ENCODE assay signal across 23 cellular contexts in the genomic region with DNA sequence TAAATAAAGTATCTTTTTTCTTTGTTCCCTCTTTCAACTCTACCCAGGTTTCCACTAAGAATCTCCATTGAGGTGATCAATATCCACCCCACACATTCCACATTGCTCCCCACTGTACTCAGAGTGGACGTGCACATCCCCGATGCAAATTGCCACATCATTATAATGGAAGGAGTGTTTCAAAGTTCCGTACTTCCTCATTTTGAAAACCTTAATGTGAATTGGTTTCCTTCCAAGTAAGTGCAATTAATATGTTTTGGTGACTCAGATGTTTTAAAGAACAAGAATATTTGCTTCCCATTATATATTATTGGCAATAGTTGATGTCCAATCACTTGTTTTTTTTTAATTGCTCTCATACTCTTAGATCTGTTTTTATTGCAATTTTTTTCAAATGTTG.
"Had no signal": no experiment of that assay in that cellular context is flagged by ENCODE, and none has a peak within 500 bp of the region (broad histone marks: within the 10 kb centered on the region; RNA-seq: fewer than 3 reads in every experiment).

No MANE protein-coding gene starts in this region.

- ATAC-seq: activated CD8-positive, alpha-beta memory T cell treated with anti-CD3 and anti-CD28 coated beads, Interleukin-2, amount 10 ng/mL, durations not matched to agents 7 days and 5 days; activated T-helper 17 cell treated with anti-CD3 and anti-CD28 coated beads, Interleukin-2, amount 50 U/mL, for 72 hours; effector memory CD8-positive, alpha-beta T cell; natural killer cell treated with Interleukin-12 subunit alpha and Interleukin-12 subunit beta and Interleukin-15 and Interleukin-18, amount 100 ng/mL, for 72 hours; pancreas; right lobe of liver; stimulated activated naive CD8-positive, alpha-beta T cell treated with anti-CD3 and anti-CD28 coated beads, Interleukin-15, amount 100 ng/mL, for 72 hours had no signal

- H3K9me3 Mint-ChIP-seq: activated CD4-positive, alpha-beta memory T cell treated with anti-CD3 and anti-CD28 coated beads for 36 hours; activated naive CD8-positive, alpha-beta T cell treated with anti-CD3 and anti-CD28 coated beads, Interleukin-2, amount 10 ng/mL, durations not matched to agents 7 days and 5 days; activated T-helper 17 cell treated with anti-CD3 and anti-CD28 coated beads, Interleukin-2, amount 50 U/mL, for 72 hours; effector memory CD8-positive, alpha-beta T cell had no signal

- H3K4me1 ChIP-seq: pancreas, right lobe of liver, suprapubic skin, transverse colon, vagina had no signal

- H3K4me1 Mint-ChIP-seq: activated CD8-positive, alpha-beta memory T cell treated with anti-CD3 and anti-CD28 coated beads, Interleukin-2, amount 10 ng/mL, durations not matched to agents 7 days and 5 days; activated naive CD8-positive, alpha-beta T cell treated with anti-CD3 and anti-CD28 coated beads, Interleukin-2, amount 10 ng/mL, durations not matched to agents 7 days and 5 days; activated T-helper 17 cell treated with anti-CD3 and anti-CD28 coated beads, Interleukin-2, amount 50 U/mL, for 72 hours; stimulated activated naive CD8-positive, alpha-beta T cell treated with anti-CD3 and anti-CD28 coated beads, Interleukin-15, amount 100 ng/mL, for 72 hours had no signal

- H3K4me3 ChIP-seq: cardiac muscle cell, lung, pancreas, right lobe of liver, suprapubic skin, transverse colon, vagina had no signal

- H3K27me3 ChIP-seq: cardiac muscle cell, neutrophil, pancreas, right lobe of liver, suprapubic skin, transverse colon, vagina had no signal

- H3K27ac ChIP-seq: cardiac muscle cell, neutrophil, pancreas, right lobe of liver, suprapubic skin, transverse colon, vagina had no signal

- H3K9me3 ChIP-seq: neutrophil, pancreas, right lobe of liver, suprapubic skin, transverse colon, vagina had no signal

- H3K36me3 ChIP-seq: cardiac muscle cell, neutrophil, pancreas, right lobe of liver, suprapubic skin, transverse colon, vagina had no signal

- DNase-seq: activated CD4-positive, alpha-beta memory T cell treated with anti-CD3 and anti-CD28 coated beads for 36 hours; activated CD4-positive, alpha-beta T cell treated with anti-CD3 and anti-CD28 coated beads for 4 hours; activated CD8-positive, alpha-beta memory T cell treated with anti-CD3 and anti-CD28 coated beads, Interleukin-2, amount 10 ng/mL, durations not matched to agents 7 days and 5 days; activated naive CD4-positive, alpha-beta T cell treated with Interleukin-2 at 50 U/mL for 16 hours; activated naive CD8-positive, alpha-beta T cell treated with anti-CD3 and anti-CD28 coated beads, Interleukin-2, amount 10 ng/mL, durations not matched to agents 7 days and 5 days; amygdala; effector memory CD8-positive, alpha-beta T cell; islet precursor cell; pancreas; right lobe of liver; small intestine; stimulated activated CD4-positive, alpha-beta T cell treated with anti-CD3 and anti-CD28 coated beads, Interleukin-15, amount 100 ng/mL, for 24 hours; stimulated activated CD4-positive, alpha-beta T cell treated with anti-CD3 and anti-CD28 coated beads, Interleukin-2, amount 100 ng/mL, for 48 hours; stimulated activated naive CD8-positive, alpha-beta T cell treated with anti-CD3 and anti-CD28 coated beads, Interleukin-15, amount 100 ng/mL, for 72 hours; T-helper 9 cell; transverse colon had no signal

- H3K36me3 Mint-ChIP-seq: activated CD4-positive, alpha-beta memory T cell treated with anti-CD3 and anti-CD28 coated beads for 36 hours; activated CD8-positive, alpha-beta memory T cell treated with anti-CD3 and anti-CD28 coated beads, Interleukin-2, amount 10 ng/mL, durations not matched to agents 7 days and 5 days; activated naive CD8-positive, alpha-beta T cell treated with anti-CD3 and anti-CD28 coated beads, Interleukin-2, amount 10 ng/mL, durations not matched to agents 7 days and 5 days; natural killer cell treated with Interleukin-12 subunit alpha and Interleukin-12 subunit beta and Interleukin-15 and Interleukin-18, amount 100 ng/mL, for 72 hours had no signal

- H3K27ac Mint-ChIP-seq: activated CD4-positive, alpha-beta memory T cell treated with anti-CD3 and anti-CD28 coated beads for 36 hours; activated CD8-positive, alpha-beta memory T cell treated with anti-CD3 and anti-CD28 coated beads, Interleukin-2, amount 10 ng/mL, durations not matched to agents 7 days and 5 days; activated naive CD8-positive, alpha-beta T cell treated with anti-CD3 and anti-CD28 coated beads, Interleukin-2, amount 10 ng/mL, durations not matched to agents 7 days and 5 days; activated T-helper 17 cell treated with anti-CD3 and anti-CD28 coated beads, Interleukin-2, amount 50 U/mL, for 72 hours; effector memory CD8-positive, alpha-beta T cell; natural killer cell treated with Interleukin-12 subunit alpha and Interleukin-12 subunit beta and Interleukin-15 and Interleukin-18, amount 100 ng/mL, for 72 hours; stimulated activated naive CD8-positive, alpha-beta T cell treated with anti-CD3 and anti-CD28 coated beads, Interleukin-15, amount 100 ng/mL, for 72 hours had no signal

- H3K4me3 Mint-ChIP-seq: activated CD4-positive, alpha-beta memory T cell treated with anti-CD3 and anti-CD28 coated beads for 36 hours; activated CD8-positive, alpha-beta memory T cell treated with anti-CD3 and anti-CD28 coated beads, Interleukin-2, amount 10 ng/mL, durations not matched to agents 7 days and 5 days; activated naive CD8-positive, alpha-beta T cell treated with anti-CD3 and anti-CD28 coated beads, Interleukin-2, amount 10 ng/mL, durations not matched to agents 7 days and 5 days; activated T-helper 17 cell treated with anti-CD3 and anti-CD28 coated beads, Interleukin-2, amount 50 U/mL, for 72 hours; effector memory CD8-positive, alpha-beta T cell; natural killer cell treated with Interleukin-12 subunit alpha and Interleukin-12 subunit beta and Interleukin-15 and Interleukin-18, amount 100 ng/mL, for 72 hours; stimulated activated naive CD8-positive, alpha-beta T cell treated with anti-CD3 and anti-CD28 coated beads, Interleukin-15, amount 100 ng/mL, for 72 hours had no signal

- H3K27me3 Mint-ChIP-seq: activated CD4-positive, alpha-beta memory T cell treated with anti-CD3 and anti-CD28 coated beads for 36 hours; activated CD8-positive, alpha-beta memory T cell treated with anti-CD3 and anti-CD28 coated beads, Interleukin-2, amount 10 ng/mL, durations not matched to agents 7 days and 5 days; activated naive CD8-positive, alpha-beta T cell treated with anti-CD3 and anti-CD28 coated beads, Interleukin-2, amount 10 ng/mL, durations not matched to agents 7 days and 5 days; activated T-helper 17 cell treated with anti-CD3 and anti-CD28 coated beads, Interleukin-2, amount 50 U/mL, for 72 hours; effector memory CD8-positive, alpha-beta T cell; natural killer cell treated with Interleukin-12 subunit alpha and Interleukin-12 subunit beta and Interleukin-15 and Interleukin-18, amount 100 ng/mL, for 72 hours; stimulated activated naive CD8-positive, alpha-beta T cell treated with anti-CD3 and anti-CD28 coated beads, Interleukin-15, amount 100 ng/mL, for 72 hours had no signal
